ENCODE assay signal across 30 cellular contexts in genomic region chr16:17245727-17246576, GRCh38.
"Had no signal": no experiment of that assay in that cellular context is flagged by ENCODE, and none has a peak within 500 bp of the region (broad histone marks: within the 10 kb centered on the region; RNA-seq: fewer than 3 reads in every experiment).

No MANE protein-coding gene starts in this region.

- H3K79me2 ChIP-seq: hepatocyte had no signal

- H3K27ac ChIP-seq: adrenal gland, ascending aorta, brain microvascular endothelial cell, hepatocyte, left lung, pancreas, psoas muscle, transverse colon, uterus had no signal

- H3K4me1 ChIP-seq: adrenal gland, ascending aorta, left lung, psoas muscle, transverse colon, uterus had no signal

- H2AFZ ChIP-seq: hepatocyte had no signal

- H3K27me3 ChIP-seq: adrenal gland, ascending aorta, brain microvascular endothelial cell, hepatocyte, left lung, pancreas, transverse colon, uterus had no signal

- H3K27ac Mint-ChIP-seq: activated B cell treated with CpG ODN at 0.5 μM for 24 hours; activated CD4-positive, alpha-beta T cell treated with anti-CD3 and anti-CD28 coated beads for 36 hours; activated naive CD8-positive, alpha-beta T cell; activated T-helper 2 cell treated with anti-CD3 and anti-CD28 coated beads, Interferon-gamma antibody, Interleukin-2, Interleukin-4, amounts not matched to agents 10 μg/mL and 5 μg/mL and 100 μg/mL, durations not matched to agents 14 hours and 24 hours and 36 hours; stimulated activated memory B cell treated with anti-CD40 and anti-IgM and Interleukin-4, amounts not matched to agents 10 μg/mL and 1 μg/mL and 100 μg/mL, for 72 hours had no signal

- ATAC-seq: activated CD4-positive, alpha-beta T cell treated with anti-CD3 and anti-CD28 coated beads for 36 hours; activated T-cell treated with anti-CD3 and anti-CD28 coated beads, Interleukin-2, amount 50 U/mL, for 4 hours; esophagus mucosa; left lung; psoas muscle; right cardiac atrium; stimulated activated memory B cell treated with anti-CD40 and anti-IgM and Interleukin-4, amounts not matched to agents 10 μg/mL and 1 μg/mL and 100 μg/mL, for 72 hours had no signal

- H3K9me3 Mint-ChIP-seq: activated B cell treated with CpG ODN at 0.5 μM for 24 hours; activated T-cell treated with anti-CD3 and anti-CD28 coated beads, Interleukin-2, amount 50 U/mL, for 4 hours; activated T-helper 2 cell treated with anti-CD3 and anti-CD28 coated beads, Interferon-gamma antibody, Interleukin-2, Interleukin-4, amounts not matched to agents 10 μg/mL and 5 μg/mL and 100 μg/mL, durations not matched to agents 14 hours and 24 hours and 36 hours; immature natural killer cell; natural killer cell; stimulated activated memory B cell treated with anti-CD40 and anti-IgM and Interleukin-4, amounts not matched to agents 10 μg/mL and 1 μg/mL and 100 μg/mL, for 72 hours had no signal

- H3K4me3 Mint-ChIP-seq: activated B cell treated with CpG ODN at 0.5 μM for 24 hours; activated CD4-positive, alpha-beta T cell treated with anti-CD3 and anti-CD28 coated beads for 36 hours; activated naive CD8-positive, alpha-beta T cell; activated T-cell treated with anti-CD3 and anti-CD28 coated beads, Interleukin-2, amount 50 U/mL, for 4 hours; immature natural killer cell; natural killer cell; stimulated activated memory B cell treated with anti-CD40 and anti-IgM and Interleukin-4, amounts not matched to agents 10 μg/mL and 1 μg/mL and 100 μg/mL, for 72 hours had no signal

- H3K36me3 Mint-ChIP-seq: natural killer cell had no signal

- H3K9me3 ChIP-seq: adrenal gland, ascending aorta, left lung, pancreas, psoas muscle, transverse colon, uterus had no signal

- H3K27me3 Mint-ChIP-seq: activated B cell treated with CpG ODN at 0.5 μM for 24 hours; activated CD4-positive, alpha-beta T cell treated with anti-CD3 and anti-CD28 coated beads for 36 hours; activated naive CD8-positive, alpha-beta T cell; stimulated activated memory B cell treated with anti-CD40 and anti-IgM and Interleukin-4, amounts not matched to agents 10 μg/mL and 1 μg/mL and 100 μg/mL, for 72 hours had no signal

- H3K4me2 ChIP-seq: hepatocyte had no signal

- DNase-seq: activated B cell treated with CpG ODN at 0.5 μM for 24 hours; activated CD4-positive, alpha-beta T cell treated with anti-CD3 and anti-CD28 coated beads for 36 hours; activated CD4-positive, alpha-beta T cell treated with anti-CD3 and anti-CD28 coated beads, Interleukin-2, amount 50 U/mL, for 4 hours; activated CD8-positive, alpha-beta memory T cell treated with anti-CD3 and anti-CD28 coated beads for 24 hours; activated CD8-positive, alpha-beta memory T cell treated with anti-CD3 and anti-CD28 coated beads, Interleukin-2, amount 50 U/mL, for 4 hours; activated naive CD4-positive, alpha-beta T cell; activated T-cell treated with anti-CD3 and anti-CD28 coated beads, Interleukin-2, amount 50 U/mL, for 4 hours; adrenal gland; brain microvascular endothelial cell; central memory CD4-positive, alpha-beta T cell; dermis blood vessel endothelial cell; effector CD8-positive, alpha-beta T cell; foreskin melanocyte; immature natural killer cell; left lung; midbrain; natural killer cell; pancreas; psoas muscle; right cardiac atrium; stimulated activated CD4-positive, alpha-beta T cell treated with anti-CD3 and anti-CD28 coated beads, Interleukin-1b, Interleukin-23, amount 100 ng/mL, for 48 hours; T1000; transverse colon; uterus had no signal
